19 cellular contexts compared by ENCODE assay signal in genomic region chr3:66370179-66370578, GRCh38.
DNase-seq lines count a peak whose midpoint lies in the region; ATAC-seq, FAIRE-seq and TF ChIP-seq lines count a peak whose summit lies in the region.
"Had no signal": no experiment of that assay in that cellular context is flagged by ENCODE, and none has a peak within 500 bp of the region (broad histone marks: within the 10 kb centered on the region; RNA-seq: fewer than 3 reads in every experiment).

No MANE protein-coding gene starts in this region.

- H3K36me3 Mint-ChIP-seq in central memory CD8-positive, alpha-beta T cell (ENCODE audit: insufficient read depth), result peaks cover 8% of the 10 kb centered on the region

- peak overlapping the region; percentile 19 for H3K27ac Mint-ChIP-seq in central memory CD8-positive, alpha-beta T cell (ENCODE audit: low read depth)

- H3K4me1 Mint-ChIP-seq in central memory CD8-positive, alpha-beta T cell, result peaks cover 13% of the 10 kb centered on the region
- H3K4me1 Mint-ChIP-seq: CD14-positive monocyte had no signal

- no peaks in the 10 kb centered on the region for H3K27me3 Mint-ChIP-seq in central memory CD8-positive, alpha-beta T cell

- WGBS in small intestine, 3 donors, result 31 to 61% (median 44%) methylated on average over 7 of the region's 7 CpGs

- no peak overlapping the region for H3K4me3 ChIP-seq in DOHH2 (ENCODE audit: low read length)
- H3K4me3 ChIP-seq in right atrium auricular region, result peak overlapping the region in 1 of 2 donors; percentile 5
- H3K4me3 ChIP-seq in small intestine (ENCODE audit: low read depth in 1 of 2, low read length in 2 of 2), result no peak overlapping the region
- no peak overlapping the region for H3K4me3 ChIP-seq in left lung
- H3K4me3 ChIP-seq: GM23248 had no signal

- intact Hi-C loops in left lung (cut with DNase I), result no loop called here

- no peaks in the 10 kb centered on the region for H3K79me2 ChIP-seq in DOHH2 (ENCODE audit: control insufficient read depth, low read length)

- peaks cover 26% of the 10 kb centered on the region for H3K36me3 ChIP-seq in DOHH2 (ENCODE audit: control insufficient read depth, low read length)
- no peaks in the 10 kb centered on the region for H3K36me3 ChIP-seq in right atrium auricular region
- no peaks in the 10 kb centered on the region for H3K36me3 ChIP-seq in small intestine (ENCODE audit: control insufficient read depth in 2 of 2, insufficient read depth in 2 of 2, low read length in 2 of 2)
- H3K36me3 ChIP-seq in left lung, result peaks cover 0 to 5% of the 10 kb centered on the region in 2 donors

- H3K27ac ChIP-seq in DOHH2 (ENCODE audit: low read depth, low read length) (peak overlapping the region; percentile 51; the same call in 1 of the 2 replicates), right atrium auricular region (peak overlapping the region; percentile 31 to 76), small intestine (ENCODE audit: low read depth in 1 of 2, low read length in 1 of 2) (no peak overlapping the region), foreskin keratinocyte (no peak overlapping the region), left lung (no peak overlapping the region)
- H3K27ac ChIP-seq: GM23248 had no signal

- H3K4me3 Mint-ChIP-seq in central memory CD8-positive, alpha-beta T cell, result no peak overlapping the region
- H3K4me3 Mint-ChIP-seq: CD14-positive monocyte had no signal

- no peaks in the 10 kb centered on the region for H4K20me1 ChIP-seq in DOHH2 (ENCODE audit: control insufficient read depth, insufficient read depth, low read depth, low read length)

- FAIRE-seq in small intestine (lab: Jason Lieb, UNC), result no peak
- FAIRE-seq: HepG2 had no signal

- H3K4me2 ChIP-seq in DOHH2 (ENCODE audit: low read length), result no peak overlapping the region

- no peak for DNase-seq in central memory CD8-positive, alpha-beta T cell (ENCODE audit: low spot score in 2 of 2)
- DNase-seq in right atrium auricular region (ENCODE audit: low spot score) (no peak), small intestine (peak; percentile 71), foreskin keratinocyte (no peak), left lung (no peak)
- DNase-seq: DMS153, GF-D8, GM23248, KBM-7, MV-4-11, NCI-H1694 treated with DMSO at 0.1 percent for 48 hours, NCI-H510A, NCI-H774, RPMI8226 had no signal

- no peaks in the 10 kb centered on the region for H3K9me2 ChIP-seq in DOHH2 (replicated peaks; ENCODE audit: control insufficient read depth, low read length)

- H3K9me3 ChIP-seq in DOHH2 (ENCODE audit: control insufficient read depth, insufficient read depth, low read length) (no peaks in the 10 kb centered on the region), right atrium auricular region (no peaks in the 10 kb centered on the region), small intestine (ENCODE audit: control insufficient read depth, low read depth) (no peaks in the 10 kb centered on the region), left lung (no peaks in the 10 kb centered on the region)

- peaks cover 70% of the 10 kb centered on the region for H3K4me1 ChIP-seq in DOHH2 (ENCODE audit: control insufficient read depth, low read length)
- H3K4me1 ChIP-seq in right atrium auricular region, result peaks cover 0 to 31% of the 10 kb centered on the region in 2 donors
- no peaks in the 10 kb centered on the region for H3K4me1 ChIP-seq in small intestine (ENCODE audit: control insufficient read depth in 2 of 2, insufficient read depth in 1 of 2, low read depth in 1 of 2, low read length in 1 of 2)
- H3K4me1 ChIP-seq in foreskin keratinocyte, result no peaks in the 10 kb centered on the region
- no peaks in the 10 kb centered on the region for H3K4me1 ChIP-seq in left lung

- peaks cover 5% of the 10 kb centered on the region; the same call in 1 of the 2 replicates for H3F3A ChIP-seq in DOHH2 (ENCODE audit: control insufficient read depth, insufficient read depth)

- TF ChIP-seq CTCF in DOHH2 (IDR thresholded peaks at IDR 0.05; ENCODE audit: low read depth, low read length, poor library complexity, severe bottlenecking), result no peak
- no peak for TF ChIP-seq CTCF in right atrium auricular region (IDR thresholded peaks at IDR 0.05)
- no peak for TF ChIP-seq CTCF in foreskin keratinocyte (conservative IDR thresholded peaks at IDR 0.05)
- TF ChIP-seq CTCF in left lung (IDR thresholded peaks at IDR 0.05), result no peak

- H3K9me3 Mint-ChIP-seq in central memory CD8-positive, alpha-beta T cell, result no peaks in the 10 kb centered on the region
- H3K9me3 Mint-ChIP-seq: CD14-positive monocyte had no signal

- ATAC-seq in central memory CD8-positive, alpha-beta T cell (replicated peaks; ENCODE audit: extremely low read depth, poor library complexity, severe bottlenecking), result no peak
- ATAC-seq in foreskin keratinocyte (no peak), left lung (no peak), GM19467 (IDR thresholded peaks at IDR 0.05; ENCODE audit: unreplicated experiment) (no peak)
- ATAC-seq: HCT116, HepG2 had no signal

- H3K27me3 ChIP-seq in DOHH2 (ENCODE audit: control insufficient read depth, low read length) (no peaks in the 10 kb centered on the region), right atrium auricular region (no peaks in the 10 kb centered on the region), small intestine (ENCODE audit: control insufficient read depth in 2 of 2, insufficient read depth in 2 of 2, low read length in 2 of 2) (no peaks in the 10 kb centered on the region), foreskin keratinocyte (no peaks in the 10 kb centered on the region), left lung (no peaks in the 10 kb centered on the region)

Comparison
In these comparisons a context has a peak if more than half of its experiments do, and no peak if none do; other contexts are left out.
1. H3K27ac ChIP-seq: peak in DOHH2 (single experiment) and right atrium auricular region (2 of 2); none in small intestine (0 of 2), foreskin keratinocyte (single experiment) and left lung (0 of 2).